Comparison of ENCODE assay signal across 8 cellular contexts in genomic region chr2:231613054-231613654, GRCh38.
DNase-seq lines count a peak whose midpoint lies in the region; ATAC-seq and TF ChIP-seq lines count a peak whose summit lies in the region.

No MANE protein-coding gene starts in this region.

- H3K36me3 ChIP-seq in ES-I3 (ENCODE audit: insufficient read depth, low read length) = no peaks in the 10 kb centered on the region
- H3K36me3 ChIP-seq in rectal smooth muscle tissue (ENCODE audit: control insufficient read depth, insufficient read depth, low read length) = no peaks in the 10 kb centered on the region

- peak overlapping the region; percentile 99 for H3K27ac ChIP-seq in rectal smooth muscle tissue (ENCODE audit: low read depth, low read length)

- H3K4me1 ChIP-seq in ES-I3 (ENCODE audit: insufficient read depth, low read length) (peaks cover 12% of the 10 kb centered on the region), rectal smooth muscle tissue (ENCODE audit: control insufficient read depth, insufficient read depth, low read length) (peaks cover 30% of the 10 kb centered on the region)

- no peaks in the 10 kb centered on the region for H3K9me3 ChIP-seq in ES-I3 (ENCODE audit: control insufficient read depth, insufficient read depth, low read length)

- TF ChIP-seq CTCF in WI38 (IDR thresholded peaks at IDR 0.05; ENCODE audit: low read depth, low read length) = no peak

- ATAC-seq in HG02763 (IDR thresholded peaks at IDR 0.05; ENCODE audit: unreplicated experiment) (peak; percentile 2), HG02970 (IDR thresholded peaks at IDR 0.05; ENCODE audit: low FRiP score, unreplicated experiment) (no peak), GM18858 (IDR thresholded peaks at IDR 0.05; ENCODE audit: unreplicated experiment) (no peak)

- H3K4me3 ChIP-seq in WI38 (ENCODE audit: low read depth, low read length) = peak overlapping the region; percentile 45
- peak overlapping the region; percentile 55 for H3K4me3 ChIP-seq in rectal smooth muscle tissue (ENCODE audit: low read length)

- peak overlapping the region; percentile 78 for H3K9ac ChIP-seq in ES-I3 (ENCODE audit: low read depth, low read length)
- no peak overlapping the region for H3K9ac ChIP-seq in rectal smooth muscle tissue (ENCODE audit: low read length)

- peak; percentile 73 for DNase-seq in globus pallidus (ENCODE audit: low spot score)
- no peak for DNase-seq in NOMO-1 treated with DMSO at 0.1 percent for 48 hours (lab: John Stamatoyannopoulos, UW; ENCODE audit: unreplicated experiment)

- H3K27me3 ChIP-seq in rectal smooth muscle tissue (ENCODE audit: control insufficient read depth, insufficient read depth, low read length) = no peaks in the 10 kb centered on the region
